1 cellular context compared by ENCODE assay signal in the genomic region with DNA sequence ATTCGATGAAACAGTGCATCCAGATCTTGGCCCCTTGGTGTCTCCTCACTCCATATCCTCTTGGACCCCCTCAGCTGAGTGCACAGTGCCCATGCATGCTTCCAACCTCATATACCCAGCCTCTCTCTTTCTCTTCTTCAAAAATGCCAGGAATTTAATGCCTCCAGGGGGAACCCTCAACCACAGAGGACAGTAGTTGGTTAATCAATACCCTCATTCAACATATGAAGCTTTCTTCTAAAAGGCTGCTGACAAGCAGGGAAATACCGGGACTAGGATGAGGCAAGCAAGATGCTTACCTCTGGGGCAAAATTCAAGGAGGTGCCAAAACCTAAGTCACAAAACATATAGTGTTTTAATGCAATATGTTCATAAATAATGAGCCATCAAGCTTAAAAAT.
TF ChIP-seq lines count a peak whose summit lies in the region.

No MANE protein-coding gene starts in this region.

TF ChIP-seq in GM23338, 12 proteins besides CTCF, POLR2A, EP300 and RAD21:
- TF ChIP-seq, protein P1, sequence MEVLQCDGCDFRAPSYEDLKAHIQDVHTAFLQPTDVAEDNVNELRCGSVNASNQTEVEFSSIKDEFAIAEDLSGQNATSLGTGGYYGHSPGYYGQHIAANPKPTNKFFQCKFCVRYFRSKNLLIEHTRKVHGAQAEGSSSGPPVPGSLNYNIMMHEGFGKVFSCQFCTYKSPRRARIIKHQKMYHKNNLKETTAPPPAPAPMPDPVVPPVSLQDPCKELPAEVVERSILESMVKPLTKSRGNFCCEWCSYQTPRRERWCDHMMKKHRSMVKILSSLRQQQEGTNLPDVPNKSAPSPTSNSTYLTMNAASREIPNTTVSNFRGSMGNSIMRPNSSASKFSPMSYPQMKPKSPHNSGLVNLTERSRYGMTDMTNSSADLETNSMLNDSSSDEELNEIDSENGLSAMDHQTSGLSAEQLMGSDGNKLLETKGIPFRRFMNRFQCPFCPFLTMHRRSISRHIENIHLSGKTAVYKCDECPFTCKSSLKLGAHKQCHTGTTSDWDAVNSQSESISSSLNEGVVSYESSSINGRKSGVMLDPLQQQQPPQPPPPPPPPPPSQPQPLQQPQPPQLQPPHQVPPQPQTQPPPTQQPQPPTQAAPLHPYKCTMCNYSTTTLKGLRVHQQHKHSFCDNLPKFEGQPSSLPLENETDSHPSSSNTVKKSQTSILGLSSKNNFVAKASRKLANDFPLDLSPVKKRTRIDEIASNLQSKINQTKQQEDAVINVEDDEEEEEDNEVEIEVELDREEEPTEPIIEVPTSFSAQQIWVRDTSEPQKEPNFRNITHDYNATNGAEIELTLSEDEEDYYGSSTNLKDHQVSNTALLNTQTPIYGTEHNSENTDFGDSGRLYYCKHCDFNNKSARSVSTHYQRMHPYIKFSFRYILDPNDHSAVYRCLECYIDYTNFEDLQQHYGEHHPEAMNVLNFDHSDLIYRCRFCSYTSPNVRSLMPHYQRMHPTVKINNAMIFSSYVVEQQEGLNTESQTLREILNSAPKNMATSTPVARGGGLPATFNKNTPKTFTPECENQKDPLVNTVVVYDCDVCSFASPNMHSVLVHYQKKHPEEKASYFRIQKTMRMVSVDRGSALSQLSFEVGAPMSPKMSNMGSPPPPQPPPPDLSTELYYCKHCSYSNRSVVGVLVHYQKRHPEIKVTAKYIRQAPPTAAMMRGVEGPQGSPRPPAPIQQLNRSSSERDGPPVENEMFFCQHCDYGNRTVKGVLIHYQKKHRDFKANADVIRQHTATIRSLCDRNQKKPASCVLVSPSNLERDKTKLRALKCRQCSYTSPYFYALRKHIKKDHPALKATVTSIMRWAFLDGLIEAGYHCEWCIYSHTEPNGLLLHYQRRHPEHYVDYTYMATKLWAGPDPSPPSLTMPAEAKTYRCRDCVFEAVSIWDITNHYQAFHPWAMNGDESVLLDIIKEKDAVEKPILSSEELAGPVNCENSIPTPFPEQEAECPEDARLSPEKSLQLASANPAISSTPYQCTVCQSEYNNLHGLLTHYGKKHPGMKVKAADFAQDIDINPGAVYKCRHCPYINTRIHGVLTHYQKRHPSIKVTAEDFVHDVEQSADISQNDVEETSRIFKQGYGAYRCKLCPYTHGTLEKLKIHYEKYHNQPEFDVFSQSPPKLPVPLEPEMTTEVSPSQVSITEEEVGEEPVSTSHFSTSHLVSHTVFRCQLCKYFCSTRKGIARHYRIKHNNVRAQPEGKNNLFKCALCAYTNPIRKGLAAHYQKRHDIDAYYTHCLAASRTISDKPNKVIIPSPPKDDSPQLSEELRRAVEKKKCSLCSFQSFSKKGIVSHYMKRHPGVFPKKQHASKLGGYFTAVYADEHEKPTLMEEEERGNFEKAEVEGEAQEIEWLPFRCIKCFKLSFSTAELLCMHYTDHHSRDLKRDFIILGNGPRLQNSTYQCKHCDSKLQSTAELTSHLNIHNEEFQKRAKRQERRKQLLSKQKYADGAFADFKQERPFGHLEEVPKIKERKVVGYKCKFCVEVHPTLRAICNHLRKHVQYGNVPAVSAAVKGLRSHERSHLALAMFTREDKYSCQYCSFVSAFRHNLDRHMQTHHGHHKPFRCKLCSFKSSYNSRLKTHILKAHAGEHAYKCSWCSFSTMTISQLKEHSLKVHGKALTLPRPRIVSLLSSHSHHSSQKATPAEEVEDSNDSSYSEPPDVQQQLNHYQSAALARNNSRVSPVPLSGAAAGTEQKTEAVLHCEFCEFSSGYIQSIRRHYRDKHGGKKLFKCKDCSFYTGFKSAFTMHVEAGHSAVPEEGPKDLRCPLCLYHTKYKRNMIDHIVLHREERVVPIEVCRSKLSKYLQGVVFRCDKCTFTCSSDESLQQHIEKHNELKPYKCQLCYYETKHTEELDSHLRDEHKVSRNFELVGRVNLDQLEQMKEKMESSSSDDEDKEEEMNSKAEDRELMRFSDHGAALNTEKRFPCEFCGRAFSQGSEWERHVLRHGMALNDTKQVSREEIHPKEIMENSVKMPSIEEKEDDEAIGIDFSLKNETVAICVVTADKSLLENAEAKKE (CRISPR knock-in tag; IDR thresholded peaks at IDR 0.05) = peak; percentile 21; the same call in 1 of the 2 replicates
- TF ChIP-seq ETS1 (IDR thresholded peaks at IDR 0.05) = no peak
